ENCODE assay signal across 1 cellular context in the genomic region with DNA sequence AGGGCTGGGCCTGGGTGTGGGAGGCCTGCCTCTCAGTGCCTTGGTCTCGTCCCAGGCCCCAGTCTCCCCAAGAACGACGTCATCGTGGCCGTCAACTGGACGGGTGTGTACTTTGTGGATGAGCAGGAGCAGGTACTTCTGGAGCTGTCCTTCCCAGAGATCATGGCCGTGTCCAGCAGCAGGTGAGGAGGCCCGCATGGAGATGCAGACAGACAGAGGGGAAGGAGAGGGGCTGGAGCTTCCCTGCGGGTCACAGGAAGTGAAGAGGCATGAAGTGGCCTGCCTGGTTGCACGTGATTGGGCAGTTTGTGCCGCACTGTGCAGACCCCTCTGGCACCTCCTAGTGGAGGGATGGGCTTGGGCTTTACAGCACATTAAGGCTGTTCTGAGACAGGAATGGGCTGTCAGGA.
TF ChIP-seq lines count a peak whose summit lies in the region.

No MANE protein-coding gene starts in this region.

TF ChIP-seq in WTC11, 78 proteins besides CTCF, POLR2A, EP300 and RAD21 (continued from another document and continues in another):
- TF ChIP-seq, protein P1, sequence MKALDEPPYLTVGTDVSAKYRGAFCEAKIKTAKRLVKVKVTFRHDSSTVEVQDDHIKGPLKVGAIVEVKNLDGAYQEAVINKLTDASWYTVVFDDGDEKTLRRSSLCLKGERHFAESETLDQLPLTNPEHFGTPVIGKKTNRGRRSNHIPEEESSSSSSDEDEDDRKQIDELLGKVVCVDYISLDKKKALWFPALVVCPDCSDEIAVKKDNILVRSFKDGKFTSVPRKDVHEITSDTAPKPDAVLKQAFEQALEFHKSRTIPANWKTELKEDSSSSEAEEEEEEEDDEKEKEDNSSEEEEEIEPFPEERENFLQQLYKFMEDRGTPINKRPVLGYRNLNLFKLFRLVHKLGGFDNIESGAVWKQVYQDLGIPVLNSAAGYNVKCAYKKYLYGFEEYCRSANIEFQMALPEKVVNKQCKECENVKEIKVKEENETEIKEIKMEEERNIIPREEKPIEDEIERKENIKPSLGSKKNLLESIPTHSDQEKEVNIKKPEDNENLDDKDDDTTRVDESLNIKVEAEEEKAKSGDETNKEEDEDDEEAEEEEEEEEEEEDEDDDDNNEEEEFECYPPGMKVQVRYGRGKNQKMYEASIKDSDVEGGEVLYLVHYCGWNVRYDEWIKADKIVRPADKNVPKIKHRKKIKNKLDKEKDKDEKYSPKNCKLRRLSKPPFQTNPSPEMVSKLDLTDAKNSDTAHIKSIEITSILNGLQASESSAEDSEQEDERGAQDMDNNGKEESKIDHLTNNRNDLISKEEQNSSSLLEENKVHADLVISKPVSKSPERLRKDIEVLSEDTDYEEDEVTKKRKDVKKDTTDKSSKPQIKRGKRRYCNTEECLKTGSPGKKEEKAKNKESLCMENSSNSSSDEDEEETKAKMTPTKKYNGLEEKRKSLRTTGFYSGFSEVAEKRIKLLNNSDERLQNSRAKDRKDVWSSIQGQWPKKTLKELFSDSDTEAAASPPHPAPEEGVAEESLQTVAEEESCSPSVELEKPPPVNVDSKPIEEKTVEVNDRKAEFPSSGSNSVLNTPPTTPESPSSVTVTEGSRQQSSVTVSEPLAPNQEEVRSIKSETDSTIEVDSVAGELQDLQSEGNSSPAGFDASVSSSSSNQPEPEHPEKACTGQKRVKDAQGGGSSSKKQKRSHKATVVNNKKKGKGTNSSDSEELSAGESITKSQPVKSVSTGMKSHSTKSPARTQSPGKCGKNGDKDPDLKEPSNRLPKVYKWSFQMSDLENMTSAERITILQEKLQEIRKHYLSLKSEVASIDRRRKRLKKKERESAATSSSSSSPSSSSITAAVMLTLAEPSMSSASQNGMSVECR (CRISPR knock-in tag; IDR thresholded peaks at IDR 0.05; ENCODE audit: borderline replicate concordance), result no peak
- no peak for TF ChIP-seq MYBL2 (CRISPR knock-in tag; IDR thresholded peaks at IDR 0.05)
- no peak for TF ChIP-seq ZNF671 (CRISPR knock-in tag; IDR thresholded peaks at IDR 0.05)
- no peak for TF ChIP-seq NFE2L1 (CRISPR knock-in tag; IDR thresholded peaks at IDR 0.05)
- TF ChIP-seq ETV6 (CRISPR knock-in tag; IDR thresholded peaks at IDR 0.05), result 0 out of 2 replicates have a peak, but pooled peaks have one; percentile 53
- TF ChIP-seq ZNF232 (CRISPR knock-in tag; IDR thresholded peaks at IDR 0.05), result no peak
- no peak for TF ChIP-seq NR1H2 (CRISPR knock-in tag; IDR thresholded peaks at IDR 0.05)
- TF ChIP-seq PRRX2 (CRISPR knock-in tag; IDR thresholded peaks at IDR 0.05), result no peak
- TF ChIP-seq, protein P2, sequence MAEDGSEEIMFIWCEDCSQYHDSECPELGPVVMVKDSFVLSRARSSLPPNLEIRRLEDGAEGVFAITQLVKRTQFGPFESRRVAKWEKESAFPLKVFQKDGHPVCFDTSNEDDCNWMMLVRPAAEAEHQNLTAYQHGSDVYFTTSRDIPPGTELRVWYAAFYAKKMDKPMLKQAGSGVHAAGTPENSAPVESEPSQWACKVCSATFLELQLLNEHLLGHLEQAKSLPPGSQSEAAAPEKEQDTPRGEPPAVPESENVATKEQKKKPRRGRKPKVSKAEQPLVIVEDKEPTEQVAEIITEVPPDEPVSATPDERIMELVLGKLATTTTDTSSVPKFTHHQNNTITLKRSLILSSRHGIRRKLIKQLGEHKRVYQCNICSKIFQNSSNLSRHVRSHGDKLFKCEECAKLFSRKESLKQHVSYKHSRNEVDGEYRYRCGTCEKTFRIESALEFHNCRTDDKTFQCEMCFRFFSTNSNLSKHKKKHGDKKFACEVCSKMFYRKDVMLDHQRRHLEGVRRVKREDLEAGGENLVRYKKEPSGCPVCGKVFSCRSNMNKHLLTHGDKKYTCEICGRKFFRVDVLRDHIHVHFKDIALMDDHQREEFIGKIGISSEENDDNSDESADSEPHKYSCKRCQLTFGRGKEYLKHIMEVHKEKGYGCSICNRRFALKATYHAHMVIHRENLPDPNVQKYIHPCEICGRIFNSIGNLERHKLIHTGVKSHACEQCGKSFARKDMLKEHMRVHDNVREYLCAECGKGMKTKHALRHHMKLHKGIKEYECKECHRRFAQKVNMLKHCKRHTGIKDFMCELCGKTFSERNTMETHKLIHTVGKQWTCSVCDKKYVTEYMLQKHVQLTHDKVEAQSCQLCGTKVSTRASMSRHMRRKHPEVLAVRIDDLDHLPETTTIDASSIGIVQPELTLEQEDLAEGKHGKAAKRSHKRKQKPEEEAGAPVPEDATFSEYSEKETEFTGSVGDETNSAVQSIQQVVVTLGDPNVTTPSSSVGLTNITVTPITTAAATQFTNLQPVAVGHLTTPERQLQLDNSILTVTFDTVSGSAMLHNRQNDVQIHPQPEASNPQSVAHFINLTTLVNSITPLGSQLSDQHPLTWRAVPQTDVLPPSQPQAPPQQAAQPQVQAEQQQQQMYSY (CRISPR knock-in tag; IDR thresholded peaks at IDR 0.05), result no peak
- no peak for TF ChIP-seq MXD4 (CRISPR knock-in tag; IDR thresholded peaks at IDR 0.05; ENCODE audit: borderline replicate concordance)
- TF ChIP-seq ZNF121 (CRISPR knock-in tag; IDR thresholded peaks at IDR 0.05), result no peak
- TF ChIP-seq, protein P3, sequence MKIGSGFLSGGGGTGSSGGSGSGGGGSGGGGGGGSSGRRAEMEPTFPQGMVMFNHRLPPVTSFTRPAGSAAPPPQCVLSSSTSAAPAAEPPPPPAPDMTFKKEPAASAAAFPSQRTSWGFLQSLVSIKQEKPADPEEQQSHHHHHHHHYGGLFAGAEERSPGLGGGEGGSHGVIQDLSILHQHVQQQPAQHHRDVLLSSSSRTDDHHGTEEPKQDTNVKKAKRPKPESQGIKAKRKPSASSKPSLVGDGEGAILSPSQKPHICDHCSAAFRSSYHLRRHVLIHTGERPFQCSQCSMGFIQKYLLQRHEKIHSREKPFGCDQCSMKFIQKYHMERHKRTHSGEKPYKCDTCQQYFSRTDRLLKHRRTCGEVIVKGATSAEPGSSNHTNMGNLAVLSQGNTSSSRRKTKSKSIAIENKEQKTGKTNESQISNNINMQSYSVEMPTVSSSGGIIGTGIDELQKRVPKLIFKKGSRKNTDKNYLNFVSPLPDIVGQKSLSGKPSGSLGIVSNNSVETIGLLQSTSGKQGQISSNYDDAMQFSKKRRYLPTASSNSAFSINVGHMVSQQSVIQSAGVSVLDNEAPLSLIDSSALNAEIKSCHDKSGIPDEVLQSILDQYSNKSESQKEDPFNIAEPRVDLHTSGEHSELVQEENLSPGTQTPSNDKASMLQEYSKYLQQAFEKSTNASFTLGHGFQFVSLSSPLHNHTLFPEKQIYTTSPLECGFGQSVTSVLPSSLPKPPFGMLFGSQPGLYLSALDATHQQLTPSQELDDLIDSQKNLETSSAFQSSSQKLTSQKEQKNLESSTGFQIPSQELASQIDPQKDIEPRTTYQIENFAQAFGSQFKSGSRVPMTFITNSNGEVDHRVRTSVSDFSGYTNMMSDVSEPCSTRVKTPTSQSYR (CRISPR knock-in tag; IDR thresholded peaks at IDR 0.05), result no peak
- TF ChIP-seq NFATC4 (CRISPR knock-in tag; IDR thresholded peaks at IDR 0.05), result no peak
- TF ChIP-seq, protein P4, sequence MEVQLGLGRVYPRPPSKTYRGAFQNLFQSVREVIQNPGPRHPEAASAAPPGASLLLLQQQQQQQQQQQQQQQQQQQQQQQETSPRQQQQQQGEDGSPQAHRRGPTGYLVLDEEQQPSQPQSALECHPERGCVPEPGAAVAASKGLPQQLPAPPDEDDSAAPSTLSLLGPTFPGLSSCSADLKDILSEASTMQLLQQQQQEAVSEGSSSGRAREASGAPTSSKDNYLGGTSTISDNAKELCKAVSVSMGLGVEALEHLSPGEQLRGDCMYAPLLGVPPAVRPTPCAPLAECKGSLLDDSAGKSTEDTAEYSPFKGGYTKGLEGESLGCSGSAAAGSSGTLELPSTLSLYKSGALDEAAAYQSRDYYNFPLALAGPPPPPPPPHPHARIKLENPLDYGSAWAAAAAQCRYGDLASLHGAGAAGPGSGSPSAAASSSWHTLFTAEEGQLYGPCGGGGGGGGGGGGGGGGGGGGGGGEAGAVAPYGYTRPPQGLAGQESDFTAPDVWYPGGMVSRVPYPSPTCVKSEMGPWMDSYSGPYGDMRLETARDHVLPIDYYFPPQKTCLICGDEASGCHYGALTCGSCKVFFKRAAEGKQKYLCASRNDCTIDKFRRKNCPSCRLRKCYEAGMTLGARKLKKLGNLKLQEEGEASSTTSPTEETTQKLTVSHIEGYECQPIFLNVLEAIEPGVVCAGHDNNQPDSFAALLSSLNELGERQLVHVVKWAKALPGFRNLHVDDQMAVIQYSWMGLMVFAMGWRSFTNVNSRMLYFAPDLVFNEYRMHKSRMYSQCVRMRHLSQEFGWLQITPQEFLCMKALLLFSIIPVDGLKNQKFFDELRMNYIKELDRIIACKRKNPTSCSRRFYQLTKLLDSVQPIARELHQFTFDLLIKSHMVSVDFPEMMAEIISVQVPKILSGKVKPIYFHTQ (CRISPR knock-in tag; IDR thresholded peaks at IDR 0.05), result no peak
- TF ChIP-seq, protein P5, sequence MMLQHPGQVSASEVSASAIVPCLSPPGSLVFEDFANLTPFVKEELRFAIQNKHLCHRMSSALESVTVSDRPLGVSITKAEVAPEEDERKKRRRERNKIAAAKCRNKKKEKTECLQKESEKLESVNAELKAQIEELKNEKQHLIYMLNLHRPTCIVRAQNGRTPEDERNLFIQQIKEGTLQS (CRISPR knock-in tag; conservative IDR thresholded peaks at IDR 0.05), result no peak
- TF ChIP-seq, protein P6, sequence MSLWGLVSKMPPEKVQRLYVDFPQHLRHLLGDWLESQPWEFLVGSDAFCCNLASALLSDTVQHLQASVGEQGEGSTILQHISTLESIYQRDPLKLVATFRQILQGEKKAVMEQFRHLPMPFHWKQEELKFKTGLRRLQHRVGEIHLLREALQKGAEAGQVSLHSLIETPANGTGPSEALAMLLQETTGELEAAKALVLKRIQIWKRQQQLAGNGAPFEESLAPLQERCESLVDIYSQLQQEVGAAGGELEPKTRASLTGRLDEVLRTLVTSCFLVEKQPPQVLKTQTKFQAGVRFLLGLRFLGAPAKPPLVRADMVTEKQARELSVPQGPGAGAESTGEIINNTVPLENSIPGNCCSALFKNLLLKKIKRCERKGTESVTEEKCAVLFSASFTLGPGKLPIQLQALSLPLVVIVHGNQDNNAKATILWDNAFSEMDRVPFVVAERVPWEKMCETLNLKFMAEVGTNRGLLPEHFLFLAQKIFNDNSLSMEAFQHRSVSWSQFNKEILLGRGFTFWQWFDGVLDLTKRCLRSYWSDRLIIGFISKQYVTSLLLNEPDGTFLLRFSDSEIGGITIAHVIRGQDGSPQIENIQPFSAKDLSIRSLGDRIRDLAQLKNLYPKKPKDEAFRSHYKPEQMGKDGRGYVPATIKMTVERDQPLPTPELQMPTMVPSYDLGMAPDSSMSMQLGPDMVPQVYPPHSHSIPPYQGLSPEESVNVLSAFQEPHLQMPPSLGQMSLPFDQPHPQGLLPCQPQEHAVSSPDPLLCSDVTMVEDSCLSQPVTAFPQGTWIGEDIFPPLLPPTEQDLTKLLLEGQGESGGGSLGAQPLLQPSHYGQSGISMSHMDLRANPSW (CRISPR knock-in tag; conservative IDR thresholded peaks at IDR 0.05; ENCODE audit: low read depth), result no peak
- TF ChIP-seq, protein P7, sequence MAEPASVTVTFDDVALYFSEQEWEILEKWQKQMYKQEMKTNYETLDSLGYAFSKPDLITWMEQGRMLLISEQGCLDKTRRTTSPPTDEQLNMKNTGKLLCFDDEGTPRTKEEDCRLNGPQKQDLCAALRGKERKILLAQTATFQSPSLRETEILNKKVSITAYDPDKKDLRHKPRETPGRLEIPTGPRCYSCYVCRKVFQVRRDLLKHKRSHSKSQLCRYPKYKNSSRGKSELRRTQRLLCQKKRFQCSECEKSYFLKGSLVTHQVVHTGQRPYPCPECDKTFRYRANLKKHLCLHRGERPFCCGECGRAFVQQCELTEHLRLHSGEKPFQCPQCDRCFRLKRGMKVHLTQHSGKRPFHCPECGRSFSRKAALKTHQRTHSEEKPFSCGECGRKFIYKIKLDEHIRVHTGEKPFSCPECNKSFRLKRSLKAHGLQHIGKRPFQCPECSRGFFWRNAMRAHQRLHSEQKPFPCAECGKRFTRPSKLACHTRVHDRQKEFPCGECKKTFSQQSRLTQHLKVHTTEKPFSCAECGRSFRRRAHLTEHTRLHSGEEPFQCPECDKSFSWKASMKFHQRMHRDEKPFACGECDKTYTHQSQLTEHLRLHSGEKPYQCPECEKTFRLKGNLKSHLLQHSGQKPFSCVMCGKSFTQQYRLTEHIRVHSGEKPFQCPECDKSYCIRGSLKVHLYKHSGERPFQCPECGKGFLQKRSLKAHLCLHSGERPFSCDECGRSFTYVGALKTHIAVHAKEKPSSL (CRISPR knock-in tag; conservative IDR thresholded peaks at IDR 0.05), result no peak
- TF ChIP-seq GRHL2 (CRISPR knock-in tag; IDR thresholded peaks at IDR 0.05; ENCODE audit: insufficient replicate concordance, severe bottlenecking), result no peak
- no peak for TF ChIP-seq ZNF263 (CRISPR knock-in tag; IDR thresholded peaks at IDR 0.05; ENCODE audit: low read depth)
- TF ChIP-seq RORB (CRISPR knock-in tag; IDR thresholded peaks at IDR 0.05), result no peak
- TF ChIP-seq, protein P8, sequence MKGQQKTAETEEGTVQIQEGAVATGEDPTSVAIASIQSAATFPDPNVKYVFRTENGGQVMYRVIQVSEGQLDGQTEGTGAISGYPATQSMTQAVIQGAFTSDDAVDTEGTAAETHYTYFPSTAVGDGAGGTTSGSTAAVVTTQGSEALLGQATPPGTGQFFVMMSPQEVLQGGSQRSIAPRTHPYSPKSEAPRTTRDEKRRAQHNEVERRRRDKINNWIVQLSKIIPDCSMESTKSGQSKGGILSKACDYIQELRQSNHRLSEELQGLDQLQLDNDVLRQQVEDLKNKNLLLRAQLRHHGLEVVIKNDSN (CRISPR knock-in tag; IDR thresholded peaks at IDR 0.05), result 0 out of 2 replicates have a peak, but pooled peaks have one; percentile 16
- TF ChIP-seq, protein P9, sequence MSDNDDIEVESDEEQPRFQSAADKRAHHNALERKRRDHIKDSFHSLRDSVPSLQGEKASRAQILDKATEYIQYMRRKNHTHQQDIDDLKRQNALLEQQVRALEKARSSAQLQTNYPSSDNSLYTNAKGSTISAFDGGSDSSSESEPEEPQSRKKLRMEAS (CRISPR knock-in tag; IDR thresholded peaks at IDR 0.05), result peak; percentile 71; the same call in 1 of the 2 replicates
- TF ChIP-seq ZNF219 (CRISPR knock-in tag; IDR thresholded peaks at IDR 0.05; ENCODE audit: borderline replicate concordance), result no peak
- TF ChIP-seq, protein P10, sequence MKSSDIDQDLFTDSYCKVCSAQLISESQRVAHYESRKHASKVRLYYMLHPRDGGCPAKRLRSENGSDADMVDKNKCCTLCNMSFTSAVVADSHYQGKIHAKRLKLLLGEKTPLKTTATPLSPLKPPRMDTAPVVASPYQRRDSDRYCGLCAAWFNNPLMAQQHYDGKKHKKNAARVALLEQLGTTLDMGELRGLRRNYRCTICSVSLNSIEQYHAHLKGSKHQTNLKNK (CRISPR knock-in tag; IDR thresholded peaks at IDR 0.05), result no peak
- TF ChIP-seq, protein P11, sequence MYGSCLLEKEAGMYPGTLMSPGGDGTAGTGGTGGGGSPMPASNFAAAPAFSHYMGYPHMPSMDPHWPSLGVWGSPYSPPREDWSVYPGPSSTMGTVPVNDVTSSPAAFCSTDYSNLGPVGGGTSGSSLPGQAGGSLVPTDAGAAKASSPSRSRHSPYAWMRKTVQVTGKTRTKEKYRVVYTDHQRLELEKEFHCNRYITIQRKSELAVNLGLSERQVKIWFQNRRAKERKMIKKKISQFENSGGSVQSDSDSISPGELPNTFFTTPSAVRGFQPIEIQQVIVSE (CRISPR knock-in tag; IDR thresholded peaks at IDR 0.05; ENCODE audit: borderline replicate concordance), result no peak
- TF ChIP-seq TEAD1 (CRISPR knock-in tag; IDR thresholded peaks at IDR 0.05), result peak; percentile 17; the same call in 1 of the 2 replicates
